In genomic region chr10:73965890-73966768, GRCh38 we compare ENCODE assay signal across 1 cellular context.
TF ChIP-seq lines count a peak whose summit lies in the region.

No MANE protein-coding gene starts in this region.

TF ChIP-seq in SK-N-SH, 30 proteins besides CTCF, POLR2A, EP300 and RAD21 (continued from another document):
- TF ChIP-seq REST (IDR thresholded peaks at IDR 0.05; ENCODE audit: low read depth, low read length), result 0 out of 2 replicates have a peak, but pooled peaks have one; percentile 22
- TF ChIP-seq MXI1 (IDR thresholded peaks at IDR 0.05; ENCODE audit: low read depth, low read length), result no peak
- no peak for TF ChIP-seq SMC3 (IDR thresholded peaks at IDR 0.05; ENCODE audit: low read depth, low read length)
- TF ChIP-seq ZBTB33 (IDR thresholded peaks at IDR 0.05; ENCODE audit: borderline replicate concordance, low read depth), result no peak
- no peak for TF ChIP-seq GABPA (IDR thresholded peaks at IDR 0.05; ENCODE audit: low read depth)
- peak; percentile 69 for TF ChIP-seq PBX3 (IDR thresholded peaks at IDR 0.05)
- TF ChIP-seq MAX (IDR thresholded peaks at IDR 0.05; ENCODE audit: low read depth), result peak; percentile 94
- TF ChIP-seq MEF2A (IDR thresholded peaks at IDR 0.05; ENCODE audit: borderline replicate concordance, low read depth), result no peak
- 0 out of 2 replicates have a peak, but pooled peaks have one; percentile 16 for TF ChIP-seq ELF1 (IDR thresholded peaks at IDR 0.05)
- TF ChIP-seq RXRA (IDR thresholded peaks at IDR 0.05; ENCODE audit: borderline replicate concordance, low read depth), result 0 out of 2 replicates have a peak, but pooled peaks have one; percentile 42
- no peak; the same call in 1 of the 2 replicates for TF ChIP-seq POLR2AphosphoS5 (IDR thresholded peaks at IDR 0.05; ENCODE audit: low read depth, low read length)
